Comparison of ENCODE assay signal across 12 cellular contexts in the genomic region with DNA sequence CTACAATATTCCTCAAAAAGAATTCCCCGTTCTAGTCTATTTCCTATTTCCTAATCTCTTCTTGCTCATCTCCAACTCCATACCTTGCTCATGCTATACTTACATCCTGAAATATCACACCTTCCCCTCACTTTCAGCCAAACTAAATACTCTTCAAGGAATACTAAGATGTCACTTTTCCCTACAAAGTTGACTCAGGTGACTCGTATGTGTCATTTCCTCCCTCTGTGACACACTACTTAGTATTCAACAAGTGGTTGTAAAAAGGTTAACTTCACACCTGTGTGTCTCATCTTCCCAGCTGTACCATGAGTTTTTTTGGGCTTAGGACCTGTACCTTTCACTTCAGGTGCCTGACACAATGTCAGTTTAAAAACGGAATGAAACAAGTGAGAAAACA.
DNase-seq lines count a peak whose midpoint lies in the region; ATAC-seq, FAIRE-seq and TF ChIP-seq lines count a peak whose summit lies in the region.
"Had no signal": no experiment of that assay in that cellular context is flagged by ENCODE, and none has a peak within 500 bp of the region (broad histone marks: within the 10 kb centered on the region; RNA-seq: fewer than 3 reads in every experiment).

No MANE protein-coding gene starts in this region.

- H3K27me3 ChIP-seq in HepG2 (ENCODE audit: control insufficient read depth in 1 of 2, insufficient read depth in 2 of 2, low read length in 2 of 2) (no peaks in the 10 kb centered on the region), right lobe of liver (no peaks in the 10 kb centered on the region), astrocyte (ENCODE audit: insufficient read depth, low read length) (no peaks in the 10 kb centered on the region), mesendoderm (ENCODE audit: insufficient read depth, low read length, poor library complexity) (no peaks in the 10 kb centered on the region), HAP-1 (ENCODE audit: low read depth) (no peaks in the 10 kb centered on the region)

- no peak overlapping the region for H4K5ac ChIP-seq in mesendoderm (ENCODE audit: low read length)

- H3K4ac ChIP-seq in mesendoderm (ENCODE audit: low read depth, low read length), result no peak overlapping the region

- H3K23ac ChIP-seq in mesendoderm (ENCODE audit: low read length), result no peak overlapping the region

- H2AK5ac ChIP-seq in mesendoderm (ENCODE audit: low read length), result no peak overlapping the region

- H3K9me3 Mint-ChIP-seq in astrocyte (ENCODE audit: unreplicated experiment), result no peaks in the 10 kb centered on the region
- H3K9me3 Mint-ChIP-seq: activated CD4-positive, alpha-beta T cell treated with anti-CD3 and anti-CD28 coated beads, Interleukin-2, amount 10 ng/mL, durations not matched to agents 24 days and 14 days had no signal

- in situ Hi-C loops in HepG2 (cut with HindIII; ENCODE audit: extremely low pct_ligation_motif_present, low pct_unique_long_range_greater_than_20kb), result no loop called here
- in situ Hi-C loops in HAP-1 (cut with MboI; ENCODE audit: low sequenced_read_pairs), result no loop called here

- peak overlapping the region; percentile 84 for H3K27ac Mint-ChIP-seq in astrocyte (ENCODE audit: unreplicated experiment)
- H3K27ac Mint-ChIP-seq: activated CD4-positive, alpha-beta T cell treated with anti-CD3 and anti-CD28 coated beads, Interleukin-2, amount 10 ng/mL, durations not matched to agents 24 days and 14 days had no signal

- peaks cover 22% of the 10 kb centered on the region for H3K36me3 Mint-ChIP-seq in astrocyte (ENCODE audit: low read depth, unreplicated experiment)

- no peak overlapping the region for H2BK120ac ChIP-seq in mesendoderm (ENCODE audit: low read depth, low read length)

- H3K9me3 ChIP-seq in HepG2 (ENCODE audit: low read length) (no peaks in the 10 kb centered on the region), right lobe of liver (no peaks in the 10 kb centered on the region), astrocyte (ENCODE audit: insufficient read depth, low read depth, low read length) (no peaks in the 10 kb centered on the region), HAP-1 (no peaks in the 10 kb centered on the region)

- H3K9ac ChIP-seq in HepG2 (ENCODE audit: insufficient read depth, low read depth, low read length) (no peak overlapping the region), astrocyte (ENCODE audit: low read length) (no peak overlapping the region), mesendoderm (ENCODE audit: low read length) (no peak overlapping the region)

- no peaks in the 10 kb centered on the region for H3K27me3 Mint-ChIP-seq in astrocyte (ENCODE audit: low read depth, unreplicated experiment)

- DNase-seq in HepG2 (ENCODE audit: low spot score) (peak; percentile 25), right lobe of liver (no peak), astrocyte (ENCODE audit: low read depth) (no peak), mesendoderm (peak; percentile 83), OCI-M1 (lab: John Stamatoyannopoulos, UW) (no peak), NOMO-1 (lab: John Stamatoyannopoulos, UW; ENCODE audit: unreplicated experiment in 2 of 2) (no peak), HAP-1 (ENCODE audit: low spot score in 2 of 2) (no peak)
- DNase-seq: activated CD4-positive, alpha-beta T cell treated with anti-CD3 and anti-CD28 coated beads, Interleukin-2, amount 10 ng/mL, durations not matched to agents 24 days and 14 days; activated naive CD4-positive, alpha-beta T cell; Kasumi-1; trophoblast cell had no signal

- FAIRE-seq in HepG2 (lab: Jason Lieb, UNC), result no peak
- no peak for FAIRE-seq in astrocyte (lab: Jason Lieb, UNC)

- H3K4me1 ChIP-seq in HepG2 (ENCODE audit: insufficient read depth, low read length), result peaks cover 8% of the 10 kb centered on the region; the same call in 1 of the 2 replicates
- no peaks in the 10 kb centered on the region for H3K4me1 ChIP-seq in right lobe of liver
- peaks cover 18% of the 10 kb centered on the region for H3K4me1 ChIP-seq in astrocyte (ENCODE audit: insufficient read depth, low read length)
- H3K4me1 ChIP-seq in mesendoderm (ENCODE audit: control insufficient read depth, low read depth, low read length), result peaks cover 3% of the 10 kb centered on the region
- H3K4me1 ChIP-seq in HAP-1, result peaks cover 30% of the 10 kb centered on the region

- TF ChIP-seq CTCF in HepG2 (CRISPR knock-in tag; IDR thresholded peaks at IDR 0.05), result no peak
- no peak for TF ChIP-seq CTCF in right lobe of liver (IDR thresholded peaks at IDR 0.05)
- no peak for TF ChIP-seq CTCF in astrocyte (IDR thresholded peaks at IDR 0.05; ENCODE audit: insufficient read depth, low read depth, low read length)

- no peak overlapping the region for H3K27ac ChIP-seq in HepG2 (ENCODE audit: extremely low read length, insufficient read depth, low read length)
- no peak overlapping the region for H3K27ac ChIP-seq in right lobe of liver
- H3K27ac ChIP-seq in astrocyte (ENCODE audit: low read depth, low read length), result peak overlapping the region; percentile 91
- no peak overlapping the region for H3K27ac ChIP-seq in mesendoderm (ENCODE audit: low read depth, low read length)

- peak overlapping the region; percentile 29 for H3K4me3 Mint-ChIP-seq in astrocyte (ENCODE audit: unreplicated experiment)
- H3K4me3 Mint-ChIP-seq: activated CD4-positive, alpha-beta T cell treated with anti-CD3 and anti-CD28 coated beads, Interleukin-2, amount 10 ng/mL, durations not matched to agents 24 days and 14 days had no signal

- TF ChIP-seq RAD21 in HepG2 (CRISPR knock-in tag; IDR thresholded peaks at IDR 0.05), result no peak

- H3K4me2 ChIP-seq in HepG2 (ENCODE audit: low read depth, low read length) (no peak overlapping the region), astrocyte (ENCODE audit: low read length) (peak overlapping the region; percentile 47), mesendoderm (ENCODE audit: low read length) (no peak overlapping the region)

- POLR2A ChIA-PET in HepG2 (lab: Yijun Ruan, JAX), result no interaction called here

- H3K36me3 ChIP-seq in HepG2 (replicated peaks in 1 of 2; ENCODE audit: control insufficient read depth in 1 of 2, insufficient read depth in 2 of 2, low read length in 2 of 2) (peaks cover 0 to 28% of the 10 kb centered on the region in 2 experiments; a peak in 4 of 5 replicates), right lobe of liver (no peaks in the 10 kb centered on the region), astrocyte (ENCODE audit: insufficient read depth, low read length) (peaks cover 33% of the 10 kb centered on the region), mesendoderm (ENCODE audit: control insufficient read depth, insufficient read depth, low read length) (no peaks in the 10 kb centered on the region), HAP-1 (replicated peaks) (peaks cover 16% of the 10 kb centered on the region)

- CTCF ChIA-PET in HepG2 (lab: Yijun Ruan, JAX; ENCODE audit: low intra/inter-chr PET ratio, low total read pairs), result no interaction called here

- H3K79me2 ChIP-seq in HepG2 (ENCODE audit: insufficient read depth, low read length) (no peaks in the 10 kb centered on the region), astrocyte (ENCODE audit: insufficient read depth, low read length) (peaks cover 3% of the 10 kb centered on the region), mesendoderm (ENCODE audit: control insufficient read depth, insufficient read depth, low read length) (no peaks in the 10 kb centered on the region)

- no peak for TF ChIP-seq EP300 in HepG2 (IDR thresholded peaks at IDR 0.05; ENCODE audit: low read depth in 2 of 2, low read length in 2 of 2)
- TF ChIP-seq EP300 in HepG2 (CRISPR knock-in tag; IDR thresholded peaks at IDR 0.05; ENCODE audit: borderline replicate concordance), result no peak

- H2AFZ ChIP-seq in HepG2 (ENCODE audit: low read length) (no peak overlapping the region), astrocyte (ENCODE audit: low read depth, low read length) (no peak overlapping the region)

- WGBS in HepG2 (ENCODE audit: low lambda C conversion rate), result 95% methylated on average over 3 of the region's 3 CpGs
- WGBS in right lobe of liver (ENCODE audit: insufficient coverage, low coverage, low lambda C conversion rate, missing lambda C conversion rate), result 86% methylated on average over 3 of the region's 3 CpGs
- 100% methylated on average over 1 of the region's 3 CpGs for WGBS in mesendoderm (ENCODE audit: extremely low coverage, insufficient coverage, low lambda C conversion rate)

- no peak for TF ChIP-seq POLR2A in HepG2 (IDR thresholded peaks at IDR 0.05; ENCODE audit: insufficient read depth in 1 of 2, low read depth in 2 of 2, low read length in 2 of 2)
- no peak for TF ChIP-seq POLR2A in right lobe of liver (IDR thresholded peaks at IDR 0.05)

- H2BK5ac ChIP-seq in mesendoderm (ENCODE audit: low read length), result no peak overlapping the region

- H3K18ac ChIP-seq in mesendoderm (ENCODE audit: low read length), result no peak overlapping the region

- no peak overlapping the region for H4K8ac ChIP-seq in mesendoderm (ENCODE audit: low read depth, low read length)

- H2BK15ac ChIP-seq in mesendoderm (replicated peaks; ENCODE audit: low read depth), result no peak overlapping the region

- no peak overlapping the region for H3K56ac ChIP-seq in mesendoderm (ENCODE audit: low read length)

- H3K4me1 Mint-ChIP-seq in astrocyte (ENCODE audit: low read depth, unreplicated experiment), result peaks cover 43% of the 10 kb centered on the region

- no peak overlapping the region for H3K4me3 ChIP-seq in HepG2 (replicated peaks in 1 of 3; ENCODE audit: insufficient read depth in 1 of 3, low read depth in 2 of 3, low read length in 3 of 3)
- H3K4me3 ChIP-seq in right lobe of liver, result no peak overlapping the region
- H3K4me3 ChIP-seq in astrocyte (ENCODE audit: insufficient read depth, low read depth, low read length), result no peak overlapping the region
- H3K4me3 ChIP-seq in mesendoderm (ENCODE audit: low read length), result no peak overlapping the region
- H3K4me3 ChIP-seq in HAP-1, result no peak overlapping the region

- BruUV-seq in HepG2 (replicated peaks; lab: Mats Ljungman, UMichigan), result no TSS peak

- H3K79me1 ChIP-seq in mesendoderm (ENCODE audit: low read length), result peaks cover 3% of the 10 kb centered on the region

- intact Hi-C loops in HepG2 (cut with micrococcal nuclease; ENCODE audit: unreplicated experiment), result no loop called here
- intact Hi-C loops in right lobe of liver (cut with DNase I), result no loop called here

- H4K20me1 ChIP-seq in HepG2 (ENCODE audit: insufficient read depth, low read length), result no peaks in the 10 kb centered on the region
- H4K20me1 ChIP-seq in astrocyte (ENCODE audit: insufficient read depth, low read length), result peaks cover 9% of the 10 kb centered on the region

- ATAC-seq in HepG2 (no peak), right lobe of liver (no peak), HG02970 (IDR thresholded peaks at IDR 0.05; ENCODE audit: low FRiP score, unreplicated experiment) (no peak)

TF ChIP-seq in HepG2, 621 proteins besides CTCF, POLR2A, EP300 and RAD21:
- TF ChIP-seq FOSL2 (CRISPR knock-in tag; IDR thresholded peaks at IDR 0.05) (peak; percentile 23; the same call in 1 of the 2 replicates), CENPT (CRISPR knock-in tag; IDR thresholded peaks at IDR 0.05; ENCODE audit: low read depth) (no peak)

Comparison
In these comparisons a context has a peak if more than half of its experiments do, and no peak if none do; other contexts are left out.
1. DNase-seq: peak in HepG2 (single experiment) and mesendoderm (single experiment); none in right lobe of liver (0 of 3), astrocyte (single experiment), OCI-M1 (single experiment), NOMO-1 (0 of 2) and HAP-1 (0 of 2).